In the genomic region with DNA sequence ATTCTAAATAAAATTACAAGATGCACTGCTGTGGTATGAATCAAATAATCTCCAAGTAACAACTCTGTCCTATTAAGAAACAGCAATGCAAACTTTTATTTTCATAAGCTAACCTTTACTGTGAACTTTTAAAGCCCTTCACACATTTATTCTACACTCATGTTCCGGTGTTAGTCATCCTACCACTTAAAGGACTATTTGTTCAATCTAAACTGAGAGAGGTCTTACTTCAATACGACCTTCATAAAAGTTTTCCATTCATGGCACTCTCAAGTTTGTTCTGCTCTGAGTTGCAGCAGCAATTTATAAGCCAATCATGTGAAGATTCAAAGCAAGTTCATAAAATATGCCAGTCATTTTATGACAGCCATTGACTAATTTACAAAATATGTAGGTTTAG, we compare ENCODE assay signal across 21 cellular contexts. TPM values are rescaled to one million over a fixed set of nuclear protein-coding genes. Genes with fewer than 3 reads are reported as not detected.
A peak's percentile ranks its signal among the peaks of the same experiment; 100 is the strongest.
DNase-seq lines count a peak whose midpoint lies in the region; ATAC-seq and TF ChIP-seq lines count a peak whose summit lies in the region.
"Had no signal": no experiment of that assay in that cellular context is flagged by ENCODE, and none has a peak within 500 bp of the region (broad histone marks: within the 10 kb centered on the region; RNA-seq: fewer than 3 reads in every experiment).

No MANE protein-coding gene starts in this region.

- intact Hi-C loops in CD8-positive, alpha-beta T cell (cut with DNase I, micrococcal nuclease): loop anchor here (1.0 to 10.0 kb wide), 5 partner anchors 10 to 808 kb away; partner anchors contain the start of gene DDX3Y (in 1 of the 2)

- DNase-seq in CD8-positive, alpha-beta T cell: no peak
- DNase-seq in activated CD4-positive, alpha-beta memory T cell treated with anti-CD3 and anti-CD28 coated beads, Interleukin-2, amount 10 ng/mL, durations not matched to agents 7 days and 5 days: no peak
- no peak for DNase-seq in effector memory CD8-positive, alpha-beta T cell
- DNase-seq in SIG-M5 (lab: John Stamatoyannopoulos, UW): no peak
- DNase-seq in nucleus accumbens (lab: John Stamatoyannopoulos, UW): no peak
- DNase-seq in glomerular visceral epithelial cell (ENCODE audit: extremely low spot score): no peak
- DNase-seq: activated B cell treated with CpG ODN at 0.5 μM for 24 hours; body of pancreas; Calu3; H9; NCI-H1092; NCI-H2029 treated with DMSO at 0.1 percent for 48 hours; NK-92 treated with Interleukin-12 subunit alpha and Interleukin-12 subunit beta, amount 100 ng/mL, for 24 hours; SK-N-SH; spleen; stimulated activated CD8-positive, alpha-beta memory T cell treated with anti-CD3 and anti-CD28 coated beads, Interleukin-4, amount 100 ng/mL, for 48 hours had no signal

- H3K36me3 ChIP-seq in ACC112 (ENCODE audit: insufficient read depth, low read length): peaks cover 3% of the 10 kb centered on the region; the same call in 1 of the 2 replicates
- H3K36me3 ChIP-seq in CD8-positive, alpha-beta T cell (ENCODE audit: insufficient read depth, low read length): no peaks in the 10 kb centered on the region

- no peaks in the 10 kb centered on the region for H3K9me3 Mint-ChIP-seq in CD8-positive, alpha-beta T cell
- no peaks in the 10 kb centered on the region for H3K9me3 Mint-ChIP-seq in activated CD4-positive, alpha-beta memory T cell treated with anti-CD3 and anti-CD28 coated beads, Interleukin-2, amount 10 ng/mL, durations not matched to agents 7 days and 5 days
- no peaks in the 10 kb centered on the region for H3K9me3 Mint-ChIP-seq in effector memory CD8-positive, alpha-beta T cell
- H3K9me3 Mint-ChIP-seq: activated B cell treated with CpG ODN at 0.5 μM for 24 hours, H9 had no signal

- no peaks in the 10 kb centered on the region for H3K9me3 ChIP-seq in CD8-positive, alpha-beta T cell (ENCODE audit: low read length)
- H3K9me3 ChIP-seq: body of pancreas, SK-N-SH, spleen, suprapubic skin had no signal

- peaks cover 52% of the 10 kb centered on the region for H3K4me1 Mint-ChIP-seq in CD8-positive, alpha-beta T cell (ENCODE audit: low read depth)
- H3K4me1 Mint-ChIP-seq in activated CD4-positive, alpha-beta memory T cell treated with anti-CD3 and anti-CD28 coated beads, Interleukin-2, amount 10 ng/mL, durations not matched to agents 7 days and 5 days: peaks cover 48% of the 10 kb centered on the region
- H3K4me1 Mint-ChIP-seq in effector memory CD8-positive, alpha-beta T cell (ENCODE audit: low read depth in 2 of 2): peaks cover 27 to 65% of the 10 kb centered on the region in 2 donors
- H3K4me1 Mint-ChIP-seq: H9 had no signal

- peak overlapping the region; percentile 56 for H3K4me3 Mint-ChIP-seq in CD8-positive, alpha-beta T cell
- no peak overlapping the region for H3K4me3 Mint-ChIP-seq in activated CD4-positive, alpha-beta memory T cell treated with anti-CD3 and anti-CD28 coated beads, Interleukin-2, amount 10 ng/mL, durations not matched to agents 7 days and 5 days
- H3K4me3 Mint-ChIP-seq in effector memory CD8-positive, alpha-beta T cell: peak overlapping the region; percentile 31 to 94
- H3K4me3 Mint-ChIP-seq: activated B cell treated with CpG ODN at 0.5 μM for 24 hours, H9 had no signal

- no peaks in the 10 kb centered on the region for H3K27me3 ChIP-seq in ACC112 (ENCODE audit: insufficient read depth, low read length)
- H3K27me3 ChIP-seq in CD8-positive, alpha-beta T cell (ENCODE audit: insufficient read depth, low read length): no peaks in the 10 kb centered on the region
- H3K27me3 ChIP-seq: body of pancreas, spleen, suprapubic skin had no signal

- POLR2A ChIA-PET in CD8-positive, alpha-beta T cell (lab: Charles Lee): no interaction called here
- POLR2A ChIA-PET in activated CD4-positive, alpha-beta memory T cell treated with anti-CD3 and anti-CD28 coated beads, Interleukin-2, amount 10 ng/mL, durations not matched to agents 7 days and 5 days (lab: Charles Lee): interaction anchor here (0.6 to 1.7 kb wide), 3 partner anchors 11 to 39 kb away, joined by 3 to 4 read pairs (median 3); no protein-coding TSS in a partner anchor

- peaks cover 81% of the 10 kb centered on the region for H3K79me2 ChIP-seq in ACC112 (ENCODE audit: control insufficient read depth, insufficient read depth, low read length, unreplicated experiment)

- H3K4me3 ChIP-seq in ACC112 (ENCODE audit: low read depth, low read length): peak overlapping the region; percentile 21; the same call in 1 of the 2 replicates
- H3K4me3 ChIP-seq in CD8-positive, alpha-beta T cell (ENCODE audit: low read depth, low read length): no peak overlapping the region
- H3K4me3 ChIP-seq: body of pancreas, coronary artery, spleen, suprapubic skin had no signal

- H3K27ac Mint-ChIP-seq in CD8-positive, alpha-beta T cell: peak overlapping the region; percentile 70
- peak overlapping the region; percentile 21 for H3K27ac Mint-ChIP-seq in activated CD4-positive, alpha-beta memory T cell treated with anti-CD3 and anti-CD28 coated beads, Interleukin-2, amount 10 ng/mL, durations not matched to agents 7 days and 5 days
- H3K27ac Mint-ChIP-seq in effector memory CD8-positive, alpha-beta T cell: peak overlapping the region; percentile 73 to 90
- H3K27ac Mint-ChIP-seq: H9 had no signal

- CTCF ChIA-PET in CD8-positive, alpha-beta T cell (lab: Charles Lee): interaction anchor here (1.1 kb wide), 1 partner anchor 38 kb away, joined by 3 read pairs; no protein-coding TSS in a partner anchor
- CTCF ChIA-PET in activated CD4-positive, alpha-beta memory T cell treated with anti-CD3 and anti-CD28 coated beads, Interleukin-2, amount 10 ng/mL, durations not matched to agents 7 days and 5 days (lab: Charles Lee): interaction anchor here (1.1 kb wide), 1 partner anchor 37 kb away, joined by 3 read pairs; no protein-coding TSS in a partner anchor

- H3K27me3 Mint-ChIP-seq in CD8-positive, alpha-beta T cell (ENCODE audit: low read depth): no peaks in the 10 kb centered on the region
- no peaks in the 10 kb centered on the region for H3K27me3 Mint-ChIP-seq in activated CD4-positive, alpha-beta memory T cell treated with anti-CD3 and anti-CD28 coated beads, Interleukin-2, amount 10 ng/mL, durations not matched to agents 7 days and 5 days
- no peaks in the 10 kb centered on the region for H3K27me3 Mint-ChIP-seq in effector memory CD8-positive, alpha-beta T cell
- H3K27me3 Mint-ChIP-seq: activated B cell treated with CpG ODN at 0.5 μM for 24 hours had no signal

- ATAC-seq in CD8-positive, alpha-beta T cell: peak; percentile 9
- ATAC-seq in effector memory CD8-positive, alpha-beta T cell (replicated peaks): no peak
- ATAC-seq in HG02840 (IDR thresholded peaks at IDR 0.05; ENCODE audit: low FRiP score, unreplicated experiment): no peak
- ATAC-seq: body of pancreas had no signal

- no peak for TF ChIP-seq CTCF in CD8-positive, alpha-beta T cell (IDR thresholded peaks at IDR 0.05)

- peak overlapping the region; percentile 26; the same call in 1 of the 2 replicates for H3K27ac ChIP-seq in ACC112 (ENCODE audit: low read depth, low read length)
- no peak overlapping the region for H3K27ac ChIP-seq in CD8-positive, alpha-beta T cell (ENCODE audit: low read depth, low read length)
- H3K27ac ChIP-seq: body of pancreas, coronary artery, spleen, suprapubic skin had no signal

- H3K36me3 Mint-ChIP-seq in CD8-positive, alpha-beta T cell: peaks cover 64% of the 10 kb centered on the region
- H3K36me3 Mint-ChIP-seq in activated CD4-positive, alpha-beta memory T cell treated with anti-CD3 and anti-CD28 coated beads, Interleukin-2, amount 10 ng/mL, durations not matched to agents 7 days and 5 days (ENCODE audit: low read depth): peaks cover 40% of the 10 kb centered on the region
- peaks cover 46% of the 10 kb centered on the region for H3K36me3 Mint-ChIP-seq in effector memory CD8-positive, alpha-beta T cell (ENCODE audit: insufficient read depth)

- peaks cover 13% of the 10 kb centered on the region for H3K4me1 ChIP-seq in ACC112 (ENCODE audit: control insufficient read depth, insufficient read depth, low read length, unreplicated experiment)
- peaks cover 45% of the 10 kb centered on the region for H3K4me1 ChIP-seq in CD8-positive, alpha-beta T cell (ENCODE audit: insufficient read depth, low read length)

- H2AFZ ChIP-seq in ACC112 (ENCODE audit: low read length, unreplicated experiment): no peak overlapping the region

RNA-seq across cellular contexts. Expression of gene UTY, which starts 4.8 kb away (rescaled TPM):
- 10 to 100 TPM; 71.2 to 78.7 TPM for total RNA-seq in CD8-positive, alpha-beta T cell
- 10 to 100 TPM; 26.0 to 27.0 TPM for total RNA-seq in activated CD4-positive, alpha-beta memory T cell treated with anti-CD3 and anti-CD28 coated beads, Interleukin-2, amount 10 ng/mL, durations not matched to agents 7 days and 5 days
- total RNA-seq: body of pancreas, Calu3, H9, RPMI7951 had no signal

Comparison
In these comparisons a context has a peak if more than half of its experiments do, and no peak if none do; other contexts are left out.
1. H3K27ac Mint-ChIP-seq: peak in every context shown above with its lines; median percentile 82 in effector memory CD8-positive, alpha-beta T cell; 70 in CD8-positive, alpha-beta T cell; 21 in activated CD4-positive, alpha-beta memory T cell treated with anti-CD3 and anti-CD28 coated beads, Interleukin-2, amount 10 ng/mL, durations not matched to agents 7 days and 5 days.